8 cellular contexts compared by ENCODE assay signal in the genomic region with DNA sequence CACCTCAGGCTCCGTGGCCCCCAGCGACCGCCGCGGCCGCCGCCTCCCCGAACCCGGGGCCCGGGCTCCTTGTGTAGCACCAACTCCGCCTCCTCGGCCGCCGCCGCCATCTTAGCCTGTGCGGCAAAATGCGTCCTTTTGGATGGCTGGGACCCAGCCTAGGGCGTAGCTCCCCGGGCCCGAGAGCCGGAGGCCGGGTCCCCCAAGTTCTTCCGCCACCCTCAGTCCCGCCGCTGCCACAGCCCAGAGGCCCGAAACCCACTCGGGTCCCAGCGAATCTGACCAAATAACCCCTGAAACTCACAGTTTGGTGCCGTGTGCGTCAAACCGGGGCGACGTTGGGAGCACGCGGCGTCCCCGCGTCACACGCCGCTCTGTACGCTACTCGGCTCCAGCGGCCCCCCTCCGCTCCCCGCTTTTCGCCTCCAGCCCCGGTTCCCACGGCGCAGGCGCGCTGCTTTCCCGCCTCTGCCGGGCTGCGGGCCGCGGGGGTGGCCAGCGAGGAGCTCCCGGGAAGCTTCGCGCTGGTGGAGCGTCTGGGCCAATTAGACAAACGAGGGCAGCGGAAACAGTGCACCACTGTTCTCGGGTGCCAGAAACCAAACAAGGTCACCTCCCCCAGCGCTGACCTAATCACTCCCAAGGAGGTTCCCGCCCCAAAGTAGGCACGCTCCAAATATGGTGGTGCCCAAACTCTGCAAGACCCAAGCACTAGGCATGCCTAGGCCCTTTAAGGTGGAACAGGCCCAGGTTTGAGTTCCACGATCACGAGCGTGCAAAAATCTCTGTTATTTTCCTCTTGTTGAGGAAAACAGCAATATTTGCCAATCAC.
A peak's percentile ranks its signal among the peaks of the same experiment; 100 is the strongest.
DNase-seq lines count a peak whose midpoint lies in the region; ATAC-seq and TF ChIP-seq lines count a peak whose summit lies in the region.

ZNF644 (minus strand) TSS at position 350 of the 832 bp plus-strand sequence. CDS start 39,682 bp downstream, outside the sequence.

- DNase-seq in AG09319 (ENCODE audit: extremely low read depth, low read depth) (peak; percentile 88), NCI-H226 (peak; percentile 87), caudate nucleus (lab: John Stamatoyannopoulos, UW) (peak; percentile 65 to 96 (median 90)), inferior parietal cortex (ENCODE audit: extremely low spot score) (peak; percentile 94)
- peak; percentile 65 to 76 (median 69) for DNase-seq in activated CD4-positive, CD25-positive, alpha-beta regulatory T cell (lab: John Stamatoyannopoulos, UW)
- DNase-seq in stimulated activated CD4-positive, alpha-beta T cell treated with anti-CD3 and anti-CD28 coated beads, Interleukin-12 subunit alpha, Interleukin-12 subunit beta, amount 100 ng/mL, for 24 hours (ENCODE audit: low read depth in 2 of 2) = peak; percentile 82 to 87

- ATAC-seq in GM19023 (IDR thresholded peaks at IDR 0.05; ENCODE audit: unreplicated experiment) = peak; percentile 77
- ATAC-seq in HG03196 (IDR thresholded peaks at IDR 0.05; ENCODE audit: unreplicated experiment) = peak; percentile 87

- H3K27ac ChIP-seq in caudate nucleus (ENCODE audit: low read depth, low read length) = peak within 1 kb of the TSS; percentile 96

- TF ChIP-seq CTCF in AG09319 (IDR thresholded peaks at IDR 0.05; ENCODE audit: low read depth, low read length) = no peak

Comparison
In these comparisons a context has a peak if more than half of its experiments do, and no peak if none do; other contexts are left out.
1. Peak in every context shown above with its lines: DNase-seq, ATAC-seq and H3K27ac ChIP-seq.